Comparison of ENCODE assay signal across 8 cellular contexts in genomic region chr1:86914998-86915736, GRCh38. TPM values are rescaled to one million over a fixed set of nuclear protein-coding genes. Genes with fewer than 3 reads are reported as not detected.
DNase-seq lines count a peak whose midpoint lies in the region; ATAC-seq and TF ChIP-seq lines count a peak whose summit lies in the region.

No MANE protein-coding gene starts in this region.

- H3K36me3 ChIP-seq in Karpas-422 (ENCODE audit: insufficient read depth, low read length) (peaks cover 11% of the 10 kb centered on the region), left ventricle myocardium inferior (no peaks in the 10 kb centered on the region), psoas muscle (ENCODE audit: insufficient read depth in 1 of 2, low read depth in 1 of 2) (peaks cover 0 to under 1% of the 10 kb centered on the region in 2 donors), vagina (no peaks in the 10 kb centered on the region)

- H3K4me3 ChIP-seq in Karpas-422 (ENCODE audit: low read length) (peak overlapping the region; percentile 76), left ventricle myocardium inferior (peak overlapping the region; percentile 88), psoas muscle (peak overlapping the region; percentile 93), vagina (peak overlapping the region; percentile 64 to 95)

- intact Hi-C loops in left ventricle myocardium inferior (cut with micrococcal nuclease): no loop called here
- intact Hi-C loops in psoas muscle (cut with DNase I): loop anchor here in 1 of 2 donors (5.0 to 10.0 kb wide), 5 partner anchors 42 to 417 kb away; no protein-coding TSS in a partner anchor
- intact Hi-C loops in vagina (cut with DNase I): loop anchor here (10.0 kb wide), 1 partner anchor 210 kb away; the partner anchor contains the start of gene SH3GLB1

- DNase-seq in CMK (ENCODE audit: low read depth) (peak; percentile 11), Karpas-422 (peak; percentile 76), SK-N-DZ (ENCODE audit: low spot score) (peak; percentile 56), left ventricle myocardium inferior (peak; percentile 33), psoas muscle (peak in 1 of 2 donors; percentile 37), vagina (ENCODE audit: extremely low spot score in 2 of 2) (peak in 1 of 2 donors; percentile 88)
- peak; percentile 4 for DNase-seq in activated naive CD8-positive, alpha-beta T cell treated with anti-CD3 and anti-CD28 coated beads, Interleukin-2, amount 50 U/mL, for 16 hours (ENCODE audit: low read depth, low spot score)

- WGBS in psoas muscle, 3 donors: 0% methylated on average over 43 of the region's 43 CpGs

- H2AFZ ChIP-seq in Karpas-422 (ENCODE audit: low read length): peak overlapping the region; percentile 55; the same call in 1 of the 2 replicates

- no peaks in the 10 kb centered on the region for H3K9me2 ChIP-seq in Karpas-422 (replicated peaks; ENCODE audit: insufficient read depth, low read length)

- H3K9ac ChIP-seq in Karpas-422 (ENCODE audit: low read length): peak overlapping the region; percentile 80

- H3K79me2 ChIP-seq in Karpas-422 (ENCODE audit: low read length): peaks cover 88% of the 10 kb centered on the region

- ATAC-seq in GM21526 (IDR thresholded peaks at IDR 0.05; ENCODE audit: low FRiP score, unreplicated experiment) (peak; percentile 15), psoas muscle (peak; percentile 11 to 56 (median 30))

- H3K27me3 ChIP-seq in Karpas-422 (ENCODE audit: low read length) (no peaks in the 10 kb centered on the region), left ventricle myocardium inferior (ENCODE audit: low read depth) (no peaks in the 10 kb centered on the region), psoas muscle (ENCODE audit: insufficient read depth in 3 of 3, low read length in 2 of 3) (no peaks in the 10 kb centered on the region), vagina (no peaks in the 10 kb centered on the region)

- H3K4me2 ChIP-seq in Karpas-422 (ENCODE audit: low read depth, low read length, poor library complexity, severe bottlenecking): peak overlapping the region; percentile 85

- H3K4me1 ChIP-seq in Karpas-422 (ENCODE audit: low read length) (peaks cover 26% of the 10 kb centered on the region), left ventricle myocardium inferior (peaks cover 54% of the 10 kb centered on the region), psoas muscle (peaks cover 18% of the 10 kb centered on the region), vagina (peaks cover 34% of the 10 kb centered on the region)

- TF ChIP-seq CTCF in left ventricle myocardium inferior (IDR thresholded peaks at IDR 0.05; ENCODE audit: borderline replicate concordance) (no peak), psoas muscle (IDR thresholded peaks at IDR 0.05) (no peak), vagina (IDR thresholded peaks at IDR 0.05) (no peak)

- H3K27ac ChIP-seq in Karpas-422 (ENCODE audit: low read length): peak overlapping the region; percentile 63
- H3K27ac ChIP-seq in left ventricle myocardium inferior (replicated peaks): peak overlapping the region; percentile 89
- peak overlapping the region; percentile 87 for H3K27ac ChIP-seq in psoas muscle
- H3K27ac ChIP-seq in vagina: peak overlapping the region; percentile 89

- H3K9me3 ChIP-seq in Karpas-422 (ENCODE audit: low read length) (no peaks in the 10 kb centered on the region), left ventricle myocardium inferior (replicated peaks) (no peaks in the 10 kb centered on the region), psoas muscle (no peaks in the 10 kb centered on the region), vagina (no peaks in the 10 kb centered on the region)

- peaks cover 25% of the 10 kb centered on the region for H4K20me1 ChIP-seq in Karpas-422 (ENCODE audit: insufficient read depth, low read depth, low read length)

- no peak for TF ChIP-seq POLR2A in vagina (IDR thresholded peaks at IDR 0.05)

RNA-seq across cellular contexts. Expression of gene HS2ST1, which starts 0.7 kb away (rescaled TPM):
- total RNA-seq in Karpas-422 (2014; rRNA removed; shearing (Covaris generic); ENCODE audit: low replicate concordance): 9.6 and 18.7 TPM in 2 replicates
- polyA plus RNA-seq in SK-N-DZ (2014; cell fraction: cytosol; rRNA removed): 17.0 and 17.4 TPM in 2 replicates
- polyA plus RNA-seq in SK-N-DZ (2014; cell fraction: nucleus; rRNA removed): 6.8 and 7.4 TPM in 2 replicates
- total RNA-seq in left ventricle myocardium inferior: 12.6 TPM
- 10 to 100 TPM in 1 of 4 donors, 1 to 10 TPM in 3; 7.0 to 12.0 (median 9.7) TPM for total RNA-seq in psoas muscle
- polyA plus RNA-seq in psoas muscle: 1 to 10 TPM; 3.3 to 8.1 (median 5.2) TPM
- 11.5 TPM for total RNA-seq in vagina

RNA-seq across cellular contexts. Expression of gene SELENOF, which starts 1.2 kb away (rescaled TPM):
- total RNA-seq in Karpas-422 (2014; rRNA removed; shearing (Covaris generic); ENCODE audit: low replicate concordance): 118 and 197 TPM in 2 replicates
- polyA plus RNA-seq in SK-N-DZ (2014; cell fraction: cytosol; rRNA removed): 109 and 112 TPM in 2 replicates
- 71.4 and 95.3 TPM in 2 replicates for polyA plus RNA-seq in SK-N-DZ (2014; cell fraction: nucleus; rRNA removed)
- total RNA-seq in left ventricle myocardium inferior (67.0 TPM), psoas muscle (10 to 100 TPM; 56.4 to 67.6 (median 61.0) TPM), vagina (77.3 TPM)
- 10 to 100 TPM; 56.2 to 91.4 (median 75.2) TPM for polyA plus RNA-seq in psoas muscle
